In genomic region chr7:138313829-138314178, GRCh38 we compare ENCODE assay signal across 22 cellular contexts.
DNase-seq lines count a peak whose midpoint lies in the region; ATAC-seq and TF ChIP-seq lines count a peak whose summit lies in the region.
"Had no signal": no experiment of that assay in that cellular context is flagged by ENCODE, and none has a peak within 500 bp of the region (broad histone marks: within the 10 kb centered on the region; RNA-seq: fewer than 3 reads in every experiment).

No MANE protein-coding gene starts in this region.

- peaks cover 7% of the 10 kb centered on the region for H3K4me1 Mint-ChIP-seq in osteocyte (ENCODE audit: unreplicated experiment)
- H3K4me1 Mint-ChIP-seq in activated T-cell treated with anti-CD3 and anti-CD28 coated beads, Interleukin-2, amount 50 U/mL, for 72 hours (ENCODE audit: low read depth) = peaks cover 7% of the 10 kb centered on the region
- no peaks in the 10 kb centered on the region for H3K4me1 Mint-ChIP-seq in T-helper 17 cell

- H3K27ac ChIP-seq in MM.1S (ENCODE audit: low read length) (no peak overlapping the region), hepatocyte (peak overlapping the region; percentile 72)
- H3K27ac ChIP-seq: PC-9, SJSA1 had no signal

- DNase-seq in MM.1S = no peak
- no peak for DNase-seq in hepatocyte (ENCODE audit: low spot score)
- DNase-seq in osteocyte (ENCODE audit: extremely low spot score, unreplicated experiment) = peak; percentile 40
- DNase-seq in KG1 (lab: John Stamatoyannopoulos, UW) = no peak
- no peak for DNase-seq in activated T-cell treated with anti-CD3 and anti-CD28 coated beads, Interleukin-2, amount 50 U/mL, for 72 hours
- DNase-seq in T-helper 17 cell = no peak
- DNase-seq: ACHN, BE2C, Calu3, DND-41, KBM-7, NCI-H1048, NCI-H1417 treated with DMSO at 0.1 percent for 48 hours, NCI-H187, NCI-H2081 treated with DMSO at 0.1 percent for 48 hours, NCI-H2171, NCI-H510A treated with DMSO at 0.1 percent for 48 hours, PC-9 had no signal

- H3K9me2 ChIP-seq in MM.1S (replicated peaks; ENCODE audit: insufficient read depth, low read length) (no peaks in the 10 kb centered on the region), hepatocyte (replicated peaks; ENCODE audit: insufficient read depth) (no peaks in the 10 kb centered on the region)

- peak overlapping the region; percentile 40 for H3K4me3 ChIP-seq in MM.1S (ENCODE audit: low read length)
- no peak overlapping the region for H3K4me3 ChIP-seq in hepatocyte
- H3K4me3 ChIP-seq: PC-9, SJSA1 had no signal

- H2AFZ ChIP-seq in MM.1S (ENCODE audit: low read length) (peak overlapping the region; percentile 91), hepatocyte (no peak overlapping the region)
- H2AFZ ChIP-seq: PC-9 had no signal

- H3K79me2 ChIP-seq in MM.1S (ENCODE audit: low read length) = no peaks in the 10 kb centered on the region
- H3K79me2 ChIP-seq in hepatocyte = no peaks in the 10 kb centered on the region

- H3K36me3 Mint-ChIP-seq in osteocyte (ENCODE audit: unreplicated experiment) (no peaks in the 10 kb centered on the region), T-helper 17 cell (ENCODE audit: low read depth) (no peaks in the 10 kb centered on the region)
- H3K36me3 Mint-ChIP-seq in activated T-cell treated with anti-CD3 and anti-CD28 coated beads, Interleukin-2, amount 50 U/mL, for 72 hours (ENCODE audit: insufficient read depth in 2 of 2) = peaks cover 0 to 2% of the 10 kb centered on the region in 2 donors
- H3K36me3 Mint-ChIP-seq: CD14-positive monocyte had no signal

- H3K27ac Mint-ChIP-seq in osteocyte (ENCODE audit: unreplicated experiment) (no peak overlapping the region), T-helper 17 cell (no peak overlapping the region)
- no peak overlapping the region for H3K27ac Mint-ChIP-seq in activated T-cell treated with anti-CD3 and anti-CD28 coated beads, Interleukin-2, amount 50 U/mL, for 72 hours

- H3K36me3 ChIP-seq in MM.1S (replicated peaks; ENCODE audit: insufficient read depth, low read length) (no peaks in the 10 kb centered on the region), hepatocyte (replicated peaks; ENCODE audit: insufficient read depth, low read depth) (no peaks in the 10 kb centered on the region)
- H3K36me3 ChIP-seq: BE2C, SJSA1 had no signal

- H3K27me3 Mint-ChIP-seq in osteocyte (ENCODE audit: unreplicated experiment) (no peaks in the 10 kb centered on the region), T-helper 17 cell (peaks cover 10% of the 10 kb centered on the region)
- no peaks in the 10 kb centered on the region for H3K27me3 Mint-ChIP-seq in activated T-cell treated with anti-CD3 and anti-CD28 coated beads, Interleukin-2, amount 50 U/mL, for 72 hours (ENCODE audit: low read depth)

- peaks cover 10% of the 10 kb centered on the region for H3K9me3 Mint-ChIP-seq in osteocyte (ENCODE audit: unreplicated experiment)
- H3K9me3 Mint-ChIP-seq in activated T-cell treated with anti-CD3 and anti-CD28 coated beads, Interleukin-2, amount 50 U/mL, for 72 hours = peaks cover 4 to 7% of the 10 kb centered on the region in 2 donors

- H3K4me1 ChIP-seq in MM.1S (ENCODE audit: low read length) (peaks cover 6% of the 10 kb centered on the region; the same call in 1 of the 2 replicates), hepatocyte (ENCODE audit: insufficient read depth) (peaks cover 12% of the 10 kb centered on the region)
- H3K4me1 ChIP-seq: BE2C, SJSA1 had no signal

- no peak for ATAC-seq in HG03520 (IDR thresholded peaks at IDR 0.05; ENCODE audit: unreplicated experiment)
- ATAC-seq in activated T-cell treated with anti-CD3 and anti-CD28 coated beads, Interleukin-2, amount 50 U/mL, for 72 hours (replicated peaks in 1 of 2) = no peak
- no peak for ATAC-seq in T-helper 17 cell
- ATAC-seq: Right ventricle myocardium inferior had no signal

- no peaks in the 10 kb centered on the region for H3K9me3 ChIP-seq in MM.1S (replicated peaks; ENCODE audit: insufficient read depth, low read length)
- no peaks in the 10 kb centered on the region for H3K9me3 ChIP-seq in hepatocyte (ENCODE audit: low read depth)
- H3K9me3 ChIP-seq in T-helper 17 cell (ENCODE audit: control insufficient read depth, low read length, poor library complexity, severe bottlenecking) = no peaks in the 10 kb centered on the region
- H3K9me3 ChIP-seq: BE2C, SJSA1 had no signal

- 80% methylated on average over 2 of the region's 2 CpGs for whole genome bisulfite sequencing in hepatocyte (ENCODE audit: low lambda C conversion rate, missing lambda C conversion rate)

- H3F3A ChIP-seq in MM.1S (ENCODE audit: insufficient read depth, low read length) = no peaks in the 10 kb centered on the region

- no peak overlapping the region for H3K4me3 Mint-ChIP-seq in osteocyte (ENCODE audit: unreplicated experiment)
- H3K4me3 Mint-ChIP-seq in activated T-cell treated with anti-CD3 and anti-CD28 coated beads, Interleukin-2, amount 50 U/mL, for 72 hours = no peak overlapping the region
- no peak overlapping the region for H3K4me3 Mint-ChIP-seq in T-helper 17 cell
- H3K4me3 Mint-ChIP-seq: CD14-positive monocyte had no signal

- H3K4me2 ChIP-seq in MM.1S (ENCODE audit: low read depth, low read length) (peak overlapping the region; percentile 65), hepatocyte (peak overlapping the region; percentile 27)
- H3K4me2 ChIP-seq: PC-9 had no signal

- H4K20me1 ChIP-seq in MM.1S (ENCODE audit: insufficient read depth, low read length) = no peaks in the 10 kb centered on the region
- H4K20me1 ChIP-seq in hepatocyte (ENCODE audit: insufficient read depth, poor library complexity, severe bottlenecking) = no peaks in the 10 kb centered on the region

- H3K9ac ChIP-seq in MM.1S (ENCODE audit: low read length) = no peak overlapping the region

- TF ChIP-seq CTCF in MM.1S (IDR thresholded peaks at IDR 0.05; ENCODE audit: low read length) (no peak), hepatocyte (IDR thresholded peaks at IDR 0.05; ENCODE audit: poor library complexity) (no peak), osteocyte (IDR thresholded peaks at IDR 0.05) (no peak)

- H3K27me3 ChIP-seq in MM.1S (replicated peaks; ENCODE audit: insufficient read depth, low read length) = no peaks in the 10 kb centered on the region
- no peaks in the 10 kb centered on the region for H3K27me3 ChIP-seq in hepatocyte
- H3K27me3 ChIP-seq: BE2C, SJSA1 had no signal
